16 cellular contexts compared by ENCODE assay signal in genomic region chr12:62983594-62983993, GRCh38. TPM values are rescaled to one million over a fixed set of nuclear protein-coding genes. Genes with fewer than 3 reads are reported as not detected.
A peak's percentile ranks its signal among the peaks of the same experiment; 100 is the strongest.
DNase-seq lines count a peak whose midpoint lies in the region; ATAC-seq and TF ChIP-seq lines count a peak whose summit lies in the region.
"Had no signal": no experiment of that assay in that cellular context is flagged by ENCODE, and none has a peak within 500 bp of the region (broad histone marks: within the 10 kb centered on the region; RNA-seq: fewer than 3 reads in every experiment).

No MANE protein-coding gene starts in this region.

- no peaks in the 10 kb centered on the region for H3K36me3 Mint-ChIP-seq in osteocyte (ENCODE audit: unreplicated experiment)

- H3K4me1 Mint-ChIP-seq in osteocyte (ENCODE audit: unreplicated experiment) = peaks cover 1% of the 10 kb centered on the region

- H3K4me3 ChIP-seq in KMS-11 (IDR thresholded peaks at IDR 0.05; ENCODE audit: insufficient read depth, low read depth, low read length) = no peak overlapping the region
- H3K4me3 ChIP-seq: colonic mucosa had no signal

- H3K27ac Mint-ChIP-seq in osteocyte (ENCODE audit: unreplicated experiment) = no peak overlapping the region
- H3K27ac Mint-ChIP-seq: activated naive CD4-positive, alpha-beta T cell treated with anti-CD3 and anti-CD28 coated beads for 36 hours had no signal

- H2AFZ ChIP-seq in KMS-11 (ENCODE audit: low read depth) = no peak overlapping the region

- no peak overlapping the region for H3K4me2 ChIP-seq in KMS-11

- no peaks in the 10 kb centered on the region for H4K20me1 ChIP-seq in KMS-11 (ENCODE audit: insufficient read depth)

- no peak for ATAC-seq in HG02981 (IDR thresholded peaks at IDR 0.05; ENCODE audit: unreplicated experiment)

- no peak overlapping the region for H3K27ac ChIP-seq in KMS-11
- H3K27ac ChIP-seq: colonic mucosa had no signal

- no peaks in the 10 kb centered on the region for H3K9me3 Mint-ChIP-seq in osteocyte (ENCODE audit: unreplicated experiment)
- H3K9me3 Mint-ChIP-seq: activated naive CD4-positive, alpha-beta T cell treated with anti-CD3 and anti-CD28 coated beads for 36 hours had no signal

- no peaks in the 10 kb centered on the region for H3K27me3 ChIP-seq in KMS-11 (ENCODE audit: insufficient read depth, low read depth)
- H3K27me3 ChIP-seq: colonic mucosa had no signal

- H3K27me3 Mint-ChIP-seq in osteocyte (ENCODE audit: unreplicated experiment) = no peaks in the 10 kb centered on the region

- TF ChIP-seq CTCF in KMS-11 (conservative IDR thresholded peaks at IDR 0.05; ENCODE audit: low read depth, low read length) (peak; percentile 50), osteocyte (IDR thresholded peaks at IDR 0.05) (peak; percentile 19)

- no peak overlapping the region for H3K4me3 Mint-ChIP-seq in osteocyte (ENCODE audit: unreplicated experiment)
- H3K4me3 Mint-ChIP-seq: activated naive CD4-positive, alpha-beta T cell treated with anti-CD3 and anti-CD28 coated beads for 36 hours had no signal

- no peaks in the 10 kb centered on the region for H3K4me1 ChIP-seq in KMS-11 (ENCODE audit: low read depth, poor library complexity, severe bottlenecking)
- H3K4me1 ChIP-seq: colonic mucosa had no signal

- H3K79me2 ChIP-seq in KMS-11 (ENCODE audit: insufficient read depth, low read depth) = no peaks in the 10 kb centered on the region

- no peaks in the 10 kb centered on the region for H3K36me3 ChIP-seq in KMS-11 (ENCODE audit: insufficient read depth)
- H3K36me3 ChIP-seq: colonic mucosa had no signal

- DNase-seq in NCI-H748 (lab: John Stamatoyannopoulos, UW; ENCODE audit: unreplicated experiment) (peak; percentile 17), NCI-H748 treated with DMSO at 0.1 percent for 48 hours (lab: John Stamatoyannopoulos, UW) (no peak), cerebellum (ENCODE audit: low spot score) (peak; percentile 8), osteocyte (ENCODE audit: extremely low spot score, unreplicated experiment) (no peak), OCI-M2 (lab: John Stamatoyannopoulos, UW; ENCODE audit: unreplicated experiment) (no peak), COLO829 (ENCODE audit: low spot score) (no peak)
- DNase-seq: activated CD4-positive, alpha-beta T cell treated with anti-CD3 and anti-CD28 coated beads for 48 hours; activated naive CD4-positive, alpha-beta T cell treated with anti-CD3 and anti-CD28 coated beads for 36 hours; colonic mucosa; foreskin melanocyte; GF-D8; NCI-H1417 treated with DMSO at 0.1 percent for 48 hours; retina; SHP77 treated with DMSO at 0.1 percent for 48 hours had no signal

- H3K9ac ChIP-seq in KMS-11 = no peak overlapping the region

RNA-seq across cellular contexts. Expression of gene PPM1H, which starts 48.6 kb away (rescaled TPM):
- total RNA-seq in cerebellum (26.5 TPM), osteocyte (60.8 and 67.0 TPM in 2 replicates)
- total RNA-seq: activated naive CD4-positive, alpha-beta T cell treated with anti-CD3 and anti-CD28 coated beads for 36 hours had no signal

Comparison
In these comparisons a context has a peak if more than half of its experiments do, and no peak if none do; other contexts are left out.
1. DNase-seq: peak in NCI-H748 (single experiment) and cerebellum (single experiment); none in NCI-H748 treated with DMSO at 0.1 percent for 48 hours (single experiment), osteocyte (single experiment), OCI-M2 (single experiment) and COLO829 (single experiment).